Comparison of ENCODE assay signal across 11 cellular contexts in the genomic region with DNA sequence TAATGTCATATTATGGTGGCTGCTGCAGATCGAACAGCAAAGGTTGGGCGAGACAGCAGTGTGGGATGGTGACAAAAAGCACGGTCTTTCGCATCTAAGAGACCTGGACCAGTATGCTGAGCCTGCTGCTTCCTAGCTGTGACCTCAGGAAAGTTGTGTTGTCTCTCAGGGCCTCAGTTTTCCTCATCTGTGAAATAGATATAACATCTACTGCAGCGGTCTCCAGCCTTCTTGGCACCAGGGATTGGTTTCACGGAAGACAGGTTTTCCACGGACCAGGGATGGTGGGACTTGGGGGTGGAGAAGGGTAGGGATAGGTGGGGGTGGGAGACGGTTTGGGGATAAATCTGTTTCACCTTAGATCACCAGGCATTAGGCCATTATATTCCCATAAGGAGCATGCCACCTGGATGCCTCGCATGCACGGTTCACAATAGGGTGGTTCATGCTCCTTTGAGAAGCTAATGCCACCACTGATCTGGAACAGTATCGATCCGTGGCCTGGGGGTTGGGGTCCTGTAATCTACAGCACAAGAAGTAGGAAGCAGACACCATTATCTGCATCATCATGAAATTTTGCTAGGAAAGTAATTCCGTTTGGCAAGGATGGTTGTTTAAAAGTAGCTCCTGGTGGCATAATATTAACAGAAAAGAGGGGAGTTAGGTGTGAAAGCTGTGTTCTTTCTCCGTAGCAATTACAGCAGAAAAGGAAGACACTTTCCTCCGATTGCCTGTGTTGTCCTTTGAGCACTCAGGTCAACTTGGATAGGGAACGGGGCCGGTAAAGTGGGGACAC. TPM values are rescaled to one million over a fixed set of nuclear protein-coding genes. Genes with fewer than 3 reads are reported as not detected.
DNase-seq lines count a peak whose midpoint lies in the region; ATAC-seq and TF ChIP-seq lines count a peak whose summit lies in the region.
"Had no signal": no experiment of that assay in that cellular context is flagged by ENCODE, and none has a peak within 500 bp of the region (broad histone marks: within the 10 kb centered on the region; RNA-seq: fewer than 3 reads in every experiment).

No MANE protein-coding gene starts in this region.

- peak overlapping the region; percentile 14 for H3K27ac Mint-ChIP-seq in CD8-positive, alpha-beta T cell
- H3K27ac Mint-ChIP-seq in effector memory CD8-positive, alpha-beta T cell, result peak overlapping the region; percentile 100
- H3K27ac Mint-ChIP-seq in natural killer cell, result peak overlapping the region; percentile 100

- intact Hi-C loops in CD8-positive, alpha-beta T cell (cut with DNase I, micrococcal nuclease), result loop anchor here (2.0 to 10.0 kb wide), 2 partner anchors 17 to 1911 kb away; a partner anchor contains a TSS
- intact Hi-C loops in natural killer cell (cut with micrococcal nuclease), result loop anchor here (10.0 kb wide), 1 partner anchor 461 kb away; no protein-coding TSS in a partner anchor

- DNase-seq in CD8-positive, alpha-beta T cell, result peak in 2 of 7 experiments; percentile 12 to 42
- peak; percentile 9 for DNase-seq in SK-MEL-5 (ENCODE audit: low read depth, low spot score)
- DNase-seq in effector memory CD8-positive, alpha-beta T cell, result peak in 1 of 3 experiments; percentile 15
- DNase-seq in natural killer cell, result no peak
- DNase-seq in NCI-H2107 (lab: John Stamatoyannopoulos, UW), result no peak
- DNase-seq: DMS 273 treated with DMSO at 0.1 percent for 48 hours, RPMI8226 had no signal

- no peak overlapping the region for H3K4me3 ChIP-seq in CD8-positive, alpha-beta T cell (ENCODE audit: low read depth, low read length)
- H3K4me3 ChIP-seq: lung had no signal

- TF ChIP-seq CTCF in CD8-positive, alpha-beta T cell (IDR thresholded peaks at IDR 0.05), result no peak
- TF ChIP-seq CTCF in natural killer cell (IDR thresholded peaks at IDR 0.05), result no peak

- no peaks in the 10 kb centered on the region for H3K9me3 ChIP-seq in CD8-positive, alpha-beta T cell (ENCODE audit: low read length)

- ATAC-seq in CD8-positive, alpha-beta T cell, result no peak
- no peak for ATAC-seq in effector memory CD8-positive, alpha-beta T cell (replicated peaks)
- peak in 1 of 3 donors; percentile 12 for ATAC-seq in natural killer cell
- ATAC-seq in GM18858 (IDR thresholded peaks at IDR 0.05; ENCODE audit: unreplicated experiment), result no peak
- ATAC-seq in GM21423 (IDR thresholded peaks at IDR 0.05; ENCODE audit: unreplicated experiment), result no peak
- ATAC-seq in GM21737 (IDR thresholded peaks at IDR 0.05; ENCODE audit: unreplicated experiment), result no peak

- H3K27me3 Mint-ChIP-seq in CD8-positive, alpha-beta T cell (ENCODE audit: low read depth), result no peaks in the 10 kb centered on the region
- no peaks in the 10 kb centered on the region for H3K27me3 Mint-ChIP-seq in effector memory CD8-positive, alpha-beta T cell
- H3K27me3 Mint-ChIP-seq in natural killer cell (ENCODE audit: low read depth in 2 of 2), result no peaks in the 10 kb centered on the region

- H3K36me3 ChIP-seq in CD8-positive, alpha-beta T cell (ENCODE audit: insufficient read depth, low read length), result peaks cover 7% of the 10 kb centered on the region

- CTCF ChIA-PET in CD8-positive, alpha-beta T cell (lab: Charles Lee), result interaction anchor here (1.1 kb wide), 1 partner anchor 9 kb away, joined by 3 read pairs; no protein-coding TSS in a partner anchor

- in situ Hi-C loops in SK-MEL-5 (cut with HindIII; ENCODE audit: low pct_unique_long_range_greater_than_20kb, low sequenced_read_pairs), result no loop called here

- H3K27me3 ChIP-seq in CD8-positive, alpha-beta T cell (ENCODE audit: insufficient read depth, low read length), result no peaks in the 10 kb centered on the region

- H3K4me1 ChIP-seq in CD8-positive, alpha-beta T cell (ENCODE audit: insufficient read depth, low read length), result peaks cover 31% of the 10 kb centered on the region

- H3K36me3 Mint-ChIP-seq in CD8-positive, alpha-beta T cell, result peaks cover 46% of the 10 kb centered on the region
- peaks cover 76% of the 10 kb centered on the region for H3K36me3 Mint-ChIP-seq in effector memory CD8-positive, alpha-beta T cell (ENCODE audit: insufficient read depth)
- H3K36me3 Mint-ChIP-seq in natural killer cell, result peaks cover 23% of the 10 kb centered on the region

- peaks cover 44% of the 10 kb centered on the region for H3K4me1 Mint-ChIP-seq in CD8-positive, alpha-beta T cell (ENCODE audit: low read depth)
- H3K4me1 Mint-ChIP-seq in effector memory CD8-positive, alpha-beta T cell (ENCODE audit: low read depth in 2 of 2), result peaks cover 36 to 39% of the 10 kb centered on the region in 2 donors
- H3K4me1 Mint-ChIP-seq in natural killer cell, result peaks cover 51 to 67% of the 10 kb centered on the region in 2 donors

- no peak overlapping the region for H3K27ac ChIP-seq in CD8-positive, alpha-beta T cell (ENCODE audit: low read depth, low read length)

- H3K9me3 Mint-ChIP-seq in CD8-positive, alpha-beta T cell, result no peaks in the 10 kb centered on the region
- H3K9me3 Mint-ChIP-seq in effector memory CD8-positive, alpha-beta T cell, result no peaks in the 10 kb centered on the region
- H3K9me3 Mint-ChIP-seq in natural killer cell, result no peaks in the 10 kb centered on the region

- POLR2A ChIA-PET in CD8-positive, alpha-beta T cell (lab: Charles Lee), result interaction anchor here (0.7 to 5.9 kb wide), 8 partner anchors 9 to 1910 kb away, joined by 3 to 56 read pairs (median 5); a partner anchor contains a TSS

- no peak overlapping the region for H3K4me3 Mint-ChIP-seq in CD8-positive, alpha-beta T cell
- peak overlapping the region; percentile 44 to 79 for H3K4me3 Mint-ChIP-seq in effector memory CD8-positive, alpha-beta T cell
- peak overlapping the region; percentile 41 for H3K4me3 Mint-ChIP-seq in natural killer cell

RNA-seq across cellular contexts. Expression of a gene that starts 10.8 kb away (rescaled TPM):
- 100 to 1,000 TPM; 552 to 566 TPM for total RNA-seq in CD8-positive, alpha-beta T cell
- total RNA-seq in SK-MEL-5 (2014; rRNA removed; shearing (Covaris generic)), result 15.0 and 18.5 TPM in 2 replicates
- polyA plus RNA-seq in SK-MEL-5 (2015; cell fraction: cytosol; rRNA removed), result 34.5 and 48.0 TPM in 2 replicates
- 218 and 235 TPM in 2 replicates for polyA plus RNA-seq in SK-MEL-5 (2015; cell fraction: nucleus; rRNA removed)
- total RNA-seq in natural killer cell, result 1,000 to 10,000 TPM; 1,044 to 1,768 (median 1,056) TPM

Comparison
In these comparisons a context has a peak if more than half of its experiments do, and no peak if none do; other contexts are left out.
1. H3K27ac Mint-ChIP-seq: peak in every context shown above with its lines; median percentile 100 in effector memory CD8-positive, alpha-beta T cell; 100 in natural killer cell; 14 in CD8-positive, alpha-beta T cell.
2. RNA of a gene that starts 10.8 kb away (total RNA-seq): 1,044 to 1,768 TPM in natural killer cell and 552 to 566 TPM in CD8-positive, alpha-beta T cell; 15.0 to 18.5 TPM in SK-MEL-5; every median in the first group is over 10 times any median in the second.